1 cellular context compared by ENCODE assay signal in the genomic region with DNA sequence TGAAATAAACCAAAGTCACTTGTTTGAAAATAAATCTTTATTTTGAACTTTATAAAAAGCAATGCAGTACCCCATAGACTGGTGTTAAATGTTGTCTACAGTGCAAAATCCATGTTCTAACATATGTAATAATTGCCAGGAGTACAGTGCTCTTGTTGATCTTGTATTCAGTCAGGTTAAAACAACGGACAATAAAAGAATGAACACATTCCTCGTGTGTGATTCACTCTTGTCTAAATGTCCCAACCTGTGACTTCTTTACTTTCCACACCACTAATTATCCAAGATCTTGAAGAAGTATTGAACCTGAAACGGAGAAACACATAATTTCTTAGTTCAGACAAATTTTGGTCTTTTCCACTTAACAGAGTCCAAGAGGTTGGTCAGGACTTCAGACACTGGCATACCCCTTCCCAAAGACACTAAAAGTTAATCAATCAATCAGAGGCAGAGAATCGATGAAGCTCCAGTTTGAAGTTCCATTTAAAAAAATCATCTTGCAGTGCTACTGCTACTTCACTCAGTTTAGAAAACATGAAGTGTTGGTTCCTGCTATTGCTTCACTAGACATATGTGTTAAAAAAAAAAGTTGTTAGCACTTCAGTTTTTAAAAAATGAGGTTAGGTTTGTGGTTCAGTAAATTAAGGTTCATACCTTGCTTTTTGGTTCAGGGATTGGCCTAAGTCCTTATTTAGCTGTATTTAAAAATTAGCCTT.
TF ChIP-seq lines count a peak whose summit lies in the region.

No MANE protein-coding gene starts in this region.

TF ChIP-seq in HCT116, 20 proteins besides CTCF, POLR2A, EP300 and RAD21 (continued from another document):
- no peak for TF ChIP-seq FOSL1 (IDR thresholded peaks at IDR 0.05; ENCODE audit: low read depth)
- TF ChIP-seq, protein P1, sequence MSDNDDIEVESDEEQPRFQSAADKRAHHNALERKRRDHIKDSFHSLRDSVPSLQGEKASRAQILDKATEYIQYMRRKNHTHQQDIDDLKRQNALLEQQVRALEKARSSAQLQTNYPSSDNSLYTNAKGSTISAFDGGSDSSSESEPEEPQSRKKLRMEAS (IDR thresholded peaks at IDR 0.05), result no peak
- TF ChIP-seq, protein P2, sequence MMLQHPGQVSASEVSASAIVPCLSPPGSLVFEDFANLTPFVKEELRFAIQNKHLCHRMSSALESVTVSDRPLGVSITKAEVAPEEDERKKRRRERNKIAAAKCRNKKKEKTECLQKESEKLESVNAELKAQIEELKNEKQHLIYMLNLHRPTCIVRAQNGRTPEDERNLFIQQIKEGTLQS (IDR thresholded peaks at IDR 0.05), result no peak
- TF ChIP-seq EGR1 (IDR thresholded peaks at IDR 0.05; ENCODE audit: low read depth), result no peak
- TF ChIP-seq, protein P3, sequence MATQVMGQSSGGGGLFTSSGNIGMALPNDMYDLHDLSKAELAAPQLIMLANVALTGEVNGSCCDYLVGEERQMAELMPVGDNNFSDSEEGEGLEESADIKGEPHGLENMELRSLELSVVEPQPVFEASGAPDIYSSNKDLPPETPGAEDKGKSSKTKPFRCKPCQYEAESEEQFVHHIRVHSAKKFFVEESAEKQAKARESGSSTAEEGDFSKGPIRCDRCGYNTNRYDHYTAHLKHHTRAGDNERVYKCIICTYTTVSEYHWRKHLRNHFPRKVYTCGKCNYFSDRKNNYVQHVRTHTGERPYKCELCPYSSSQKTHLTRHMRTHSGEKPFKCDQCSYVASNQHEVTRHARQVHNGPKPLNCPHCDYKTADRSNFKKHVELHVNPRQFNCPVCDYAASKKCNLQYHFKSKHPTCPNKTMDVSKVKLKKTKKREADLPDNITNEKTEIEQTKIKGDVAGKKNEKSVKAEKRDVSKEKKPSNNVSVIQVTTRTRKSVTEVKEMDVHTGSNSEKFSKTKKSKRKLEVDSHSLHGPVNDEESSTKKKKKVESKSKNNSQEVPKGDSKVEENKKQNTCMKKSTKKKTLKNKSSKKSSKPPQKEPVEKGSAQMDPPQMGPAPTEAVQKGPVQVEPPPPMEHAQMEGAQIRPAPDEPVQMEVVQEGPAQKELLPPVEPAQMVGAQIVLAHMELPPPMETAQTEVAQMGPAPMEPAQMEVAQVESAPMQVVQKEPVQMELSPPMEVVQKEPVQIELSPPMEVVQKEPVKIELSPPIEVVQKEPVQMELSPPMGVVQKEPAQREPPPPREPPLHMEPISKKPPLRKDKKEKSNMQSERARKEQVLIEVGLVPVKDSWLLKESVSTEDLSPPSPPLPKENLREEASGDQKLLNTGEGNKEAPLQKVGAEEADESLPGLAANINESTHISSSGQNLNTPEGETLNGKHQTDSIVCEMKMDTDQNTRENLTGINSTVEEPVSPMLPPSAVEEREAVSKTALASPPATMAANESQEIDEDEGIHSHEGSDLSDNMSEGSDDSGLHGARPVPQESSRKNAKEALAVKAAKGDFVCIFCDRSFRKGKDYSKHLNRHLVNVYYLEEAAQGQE (IDR thresholded peaks at IDR 0.05; ENCODE audit: low read depth), result no peak
- no peak for TF ChIP-seq CEBPB (IDR thresholded peaks at IDR 0.05; ENCODE audit: low read depth)
- no peak for TF ChIP-seq ZNF274 (IDR thresholded peaks at IDR 0.05; ENCODE audit: low read depth, low read length)
- no peak for TF ChIP-seq ZFX (IDR thresholded peaks at IDR 0.05)
- no peak for TF ChIP-seq SRF (IDR thresholded peaks at IDR 0.05; ENCODE audit: low read depth)
